ENCODE assay signal across 10 cellular contexts in the genomic region with DNA sequence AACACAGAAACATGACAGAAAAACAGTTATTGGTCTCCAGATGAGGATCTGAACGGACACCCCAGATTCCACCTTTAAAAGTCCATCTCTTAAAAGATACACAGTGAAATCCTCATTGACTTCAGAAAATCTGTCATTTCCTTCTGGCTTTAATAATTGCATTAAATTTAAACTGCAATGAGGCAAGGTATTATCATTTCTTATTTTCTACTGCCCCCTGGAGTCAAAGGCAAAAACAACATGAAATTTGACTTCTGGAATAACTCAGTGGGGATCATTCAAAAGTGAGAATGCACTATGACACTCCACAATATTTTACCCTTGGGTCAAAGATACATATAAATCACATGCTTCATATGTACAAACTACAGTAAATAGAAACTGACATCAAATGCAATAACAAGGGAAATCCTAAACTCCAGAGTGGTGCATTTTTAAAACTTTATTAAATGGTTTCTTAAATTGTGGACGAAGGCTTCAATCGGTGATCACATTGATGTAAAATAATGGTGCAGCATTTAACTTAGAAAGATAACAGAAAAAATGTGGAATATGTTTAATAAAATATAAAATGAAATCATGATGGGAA. TPM values are rescaled to one million over a fixed set of nuclear protein-coding genes. Genes with fewer than 3 reads are reported as not detected.
A peak's percentile ranks its signal among the peaks of the same experiment; 100 is the strongest.
DNase-seq lines count a peak whose midpoint lies in the region; ATAC-seq, FAIRE-seq and TF ChIP-seq lines count a peak whose summit lies in the region.
"Had no signal": no experiment of that assay in that cellular context is flagged by ENCODE, and none has a peak within 500 bp of the region (broad histone marks: within the 10 kb centered on the region; RNA-seq: fewer than 3 reads in every experiment).

No MANE protein-coding gene starts in this region.

- no peak overlapping the region for H3K4me2 ChIP-seq in GM23248 (ENCODE audit: unreplicated experiment)
- H3K4me2 ChIP-seq in keratinocyte (ENCODE audit: control insufficient read depth, extremely low read depth, insufficient read depth, low read depth, low read length): no peak overlapping the region

- H3K4me1 ChIP-seq in GM23248 (ENCODE audit: insufficient read depth) (no peaks in the 10 kb centered on the region), keratinocyte (ENCODE audit: control insufficient read depth, extremely low read depth, insufficient read depth, low read length) (no peaks in the 10 kb centered on the region)

- H3K9me1 ChIP-seq in keratinocyte (ENCODE audit: control insufficient read depth, extremely low read depth, insufficient read depth, low read length): no peaks in the 10 kb centered on the region

- DNase-seq in Ammon's horn (ENCODE audit: low spot score) (peak; percentile 2), GM23248 (peak; percentile 13), keratinocyte (ENCODE audit: low read depth, low spot score) (no peak), AG08395 (ENCODE audit: low spot score) (no peak), SKM-1 (lab: John Stamatoyannopoulos, UW; ENCODE audit: unreplicated experiment) (no peak)
- DNase-seq: aorta, T-helper 9 cell had no signal

- H3K27me3 ChIP-seq in GM23248 (replicated peaks; ENCODE audit: insufficient read depth) (no peaks in the 10 kb centered on the region), keratinocyte (ENCODE audit: control insufficient read depth, extremely low read depth, insufficient read depth, low read length) (no peaks in the 10 kb centered on the region)

- H3K9ac ChIP-seq in GM23248: no peak overlapping the region
- no peak overlapping the region for H3K9ac ChIP-seq in keratinocyte (ENCODE audit: control insufficient read depth, extremely low read depth, insufficient read depth, low read length)

- TF ChIP-seq CTCF in keratinocyte (optimal IDR thresholded peaks at IDR 0.05 in 1 of 3, IDR thresholded peaks at IDR 0.05 in 1 of 3, conservative IDR thresholded peaks at IDR 0.05 in 1 of 3; ENCODE audit: extremely low read depth in 1 of 3, insufficient read depth in 2 of 3, low read length in 3 of 3): peak in 2 of 3 experiments; percentile 25 to 34

- no peak for FAIRE-seq in keratinocyte (lab: Jason Lieb, UNC)

- no peak overlapping the region for H3K27ac ChIP-seq in GM23248
- no peak overlapping the region for H3K27ac ChIP-seq in keratinocyte (ENCODE audit: control insufficient read depth, insufficient read depth, low read length)

- dilution Hi-C loops in keratinocyte (cut with MboI; ENCODE audit: extremely low pct_ligation_motif_present, low sequenced_read_pairs): no loop called here

- in situ Hi-C loops in GM23248 (cut with MboI): no loop called here

- no peak overlapping the region for H3K4me3 ChIP-seq in GM23248
- no peak overlapping the region for H3K4me3 ChIP-seq in keratinocyte (ENCODE audit: control insufficient read depth in 2 of 3, extremely low read depth in 1 of 3, insufficient read depth in 2 of 3, low read depth in 1 of 3, low read length in 3 of 3)

- H3K9me2 ChIP-seq in GM23248 (ENCODE audit: insufficient read depth): no peaks in the 10 kb centered on the region

- H3K9me3 ChIP-seq in GM23248 (ENCODE audit: low read depth) (no peaks in the 10 kb centered on the region), keratinocyte (ENCODE audit: control insufficient read depth, low read depth, low read length) (no peaks in the 10 kb centered on the region)

- H2AFZ ChIP-seq in GM23248: no peak overlapping the region
- H2AFZ ChIP-seq in keratinocyte (ENCODE audit: control insufficient read depth, low read length): no peak overlapping the region

- no peaks in the 10 kb centered on the region for H3K79me2 ChIP-seq in GM23248 (ENCODE audit: insufficient read depth)
- no peaks in the 10 kb centered on the region for H3K79me2 ChIP-seq in keratinocyte (ENCODE audit: control insufficient read depth, insufficient read depth, low read length)

- ATAC-seq in SK-N-SH treated with all-trans-retinoic acid at 6 μM for 48 hours: 0 out of 3 replicates have a peak, but pooled peaks have one; percentile 25
- no peak for ATAC-seq in GM21619 (IDR thresholded peaks at IDR 0.05; ENCODE audit: unreplicated experiment)
- ATAC-seq in HG02588 (IDR thresholded peaks at IDR 0.05; ENCODE audit: unreplicated experiment): no peak

- no peaks in the 10 kb centered on the region for H3K36me3 ChIP-seq in GM23248 (ENCODE audit: low read depth)
- H3K36me3 ChIP-seq in keratinocyte (ENCODE audit: control insufficient read depth in 2 of 2, extremely low read depth in 1 of 2, insufficient read depth in 2 of 2, low read length in 2 of 2): no peaks in the 10 kb centered on the region

- H4K20me1 ChIP-seq in GM23248 (ENCODE audit: insufficient read depth) (no peaks in the 10 kb centered on the region), keratinocyte (ENCODE audit: control insufficient read depth, extremely low read depth, insufficient read depth, low read length) (no peaks in the 10 kb centered on the region)

- no peaks in the 10 kb centered on the region for H3F3A ChIP-seq in GM23248 (ENCODE audit: insufficient read depth)

- WGBS in GM23248 (ENCODE audit: low coverage in 1 of 2, low lambda C conversion rate in 2 of 2, missing lambda C conversion rate in 2 of 2), 2 experiments: 59 to 62% methylated on average over 3 of the region's 3 CpGs

TF ChIP-seq in SK-N-SH treated with all-trans-retinoic acid at 6 μM for 48 hours, 23 proteins besides CTCF, POLR2A, EP300 and RAD21:
- TF ChIP-seq GLIS3 (CRISPR knock-in tag; IDR thresholded peaks at IDR 0.05): no peak
- TF ChIP-seq ARNTL (CRISPR knock-in tag; IDR thresholded peaks at IDR 0.05; ENCODE audit: borderline replicate concordance, low read depth): no peak
- no peak for TF ChIP-seq ESRRG (CRISPR knock-in tag; IDR thresholded peaks at IDR 0.05)
- no peak for TF ChIP-seq TOX (CRISPR knock-in tag; IDR thresholded peaks at IDR 0.05; ENCODE audit: borderline replicate concordance)

RNA-seq across cellular contexts. Expression of gene SPANXN1, which starts 56.4 kb away (rescaled TPM):
- not detected in 2 replicates for total RNA-seq in GM23248 (2014; rRNA removed; shearing (Covaris generic))
- polyA plus RNA-seq in GM23248 (2016; fragmentation: Nextera tagmentation; extraction: Ambion mirVana) (not detected in 2 replicates), keratinocyte (not detected in 3 replicates)
- not detected for polyA plus RNA-seq in keratinocyte (2011; ENCODE audit: low read depth)
- not detected in 2 replicates for polyA plus RNA-seq in keratinocyte (2011; cell fraction: cytosol; rRNA removed)
- polyA plus RNA-seq in keratinocyte (2011; cell fraction: nucleus; rRNA removed): not detected in 2 replicates
- not detected in 2 replicates for polyA plus RNA-seq in keratinocyte (2012; ENCODE audit: low replicate concordance)
- not detected in 3 replicates for polyA minus RNA-seq in keratinocyte
- not detected for polyA minus RNA-seq in keratinocyte (2011; cell fraction: cytosol; rRNA and poly(A)+ RNA removed)
- polyA minus RNA-seq in keratinocyte (2011; cell fraction: nucleus; rRNA and poly(A)+ RNA removed): not detected in 2 replicates
- total RNA-seq: aorta had no signal
- polyA plus RNA-seq: aorta had no signal

Comparison
In these comparisons a context has a peak if more than half of its experiments do, and no peak if none do; other contexts are left out.
1. DNase-seq: peak in Ammon's horn (single experiment) and GM23248 (single experiment); none in keratinocyte (single experiment), AG08395 (single experiment) and SKM-1 (single experiment).